Comparison of ENCODE assay signal across 9 cellular contexts in the genomic region with DNA sequence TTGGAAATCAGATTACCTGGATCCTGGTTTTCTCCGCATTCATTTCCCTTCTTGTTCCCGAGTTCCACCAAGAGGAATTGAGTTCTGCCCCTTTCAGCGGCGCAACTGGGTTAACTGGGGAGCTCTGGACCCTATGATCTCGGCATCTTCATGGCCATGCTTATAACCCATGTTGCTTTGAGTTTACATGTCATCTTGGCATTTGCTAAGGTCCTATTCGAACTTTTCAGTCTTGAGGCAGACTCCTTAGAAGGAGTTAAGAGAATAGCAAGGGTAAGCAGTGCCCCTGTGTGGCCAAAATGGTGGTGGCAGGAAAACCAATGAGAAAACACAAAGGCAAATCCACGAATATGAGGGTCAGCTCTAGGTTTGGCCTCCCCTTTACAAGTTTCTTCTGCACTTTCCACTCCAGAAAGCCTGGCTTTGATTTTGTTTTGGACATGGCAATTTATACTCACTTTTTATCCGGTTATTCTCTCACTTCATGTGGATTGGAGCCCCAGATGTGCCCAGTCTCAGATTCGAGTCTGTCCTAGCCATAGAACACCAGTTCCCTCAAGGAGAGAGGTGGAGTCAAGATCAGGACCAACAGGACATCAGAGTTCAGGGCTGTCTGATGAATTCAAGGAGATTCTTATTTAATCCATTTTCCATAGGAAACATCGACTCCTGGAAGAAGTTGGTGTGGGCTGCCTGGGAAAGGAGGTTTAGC. TPM values are rescaled to one million over a fixed set of nuclear protein-coding genes. Genes with fewer than 3 reads are reported as not detected.
DNase-seq lines count a peak whose midpoint lies in the region; ATAC-seq and TF ChIP-seq lines count a peak whose summit lies in the region.
"Had no signal": no experiment of that assay in that cellular context is flagged by ENCODE, and none has a peak within 500 bp of the region (broad histone marks: within the 10 kb centered on the region; RNA-seq: fewer than 3 reads in every experiment).

No MANE protein-coding gene starts in this region.

- TF ChIP-seq CTCF in HCT116 (IDR thresholded peaks at IDR 0.05 in 2 of 3, conservative IDR thresholded peaks at IDR 0.05 in 1 of 3; ENCODE audit: borderline replicate concordance in 1 of 3, insufficient read depth in 1 of 3, low read depth in 2 of 3, low read length in 2 of 3), result peak; percentile 74 to 83 (median 81)
- peak; percentile 62 to 68 for TF ChIP-seq CTCF in left lung (IDR thresholded peaks at IDR 0.05)

- H3K27me3 Mint-ChIP-seq in activated CD4-positive, alpha-beta T cell treated with anti-CD3 and anti-CD28 coated beads for 36 hours, result peaks cover 42% of the 10 kb centered on the region
- H3K27me3 Mint-ChIP-seq in dendritic cell treated with granulocyte-macrophage colony-stimulating factor and Interleukin-4, amounts not matched to agents 40 ng/mL and 50 ng/mL, for 4 days, result peaks cover 54% of the 10 kb centered on the region

- H3K4me3 ChIP-seq in HCT116 (replicated peaks in 1 of 2; ENCODE audit: low read depth in 1 of 2, low read length in 2 of 2) (no peak overlapping the region), left lung (peak overlapping the region; percentile 13 to 21)

- intact Hi-C loops in HCT116 (cut with micrococcal nuclease) (loop anchor here (1.0 to 10.0 kb wide), 5 partner anchors 21 to 665 kb away; partner anchors contain the start of gene CSTF3), left lung (cut with DNase I) (no loop called here)
- intact Hi-C loops in activated CD4-positive, alpha-beta T cell treated with anti-CD3 and anti-CD28 coated beads for 36 hours (cut with DNase I, micrococcal nuclease), result loop anchor here (1.0 kb wide), 4 partner anchors 21 to 467 kb away; no protein-coding TSS in a partner anchor
- intact Hi-C loops in dendritic cell treated with granulocyte-macrophage colony-stimulating factor and Interleukin-4, amounts not matched to agents 40 ng/mL and 50 ng/mL, for 4 days (cut with micrococcal nuclease), result loop anchor here (1.0 kb wide), 1 partner anchor 21 kb away; no protein-coding TSS in a partner anchor

- H3K27ac ChIP-seq in HCT116 (ENCODE audit: low read depth, low read length), result no peak overlapping the region
- no peak overlapping the region for H3K27ac ChIP-seq in left lung
- H3K27ac ChIP-seq: neutrophil had no signal

- CTCF ChIA-PET in HCT116 (lab: Charles Lee), result interaction anchor here (1.0 to 1.5 kb wide), 6 partner anchors 19 to 1505 kb away, joined by 3 to 5 read pairs (median 4); no protein-coding TSS in a partner anchor
- CTCF ChIA-PET in activated CD4-positive, alpha-beta T cell treated with anti-CD3 and anti-CD28 coated beads for 36 hours (lab: Charles Lee), result interaction anchor here (0.6 to 7.4 kb wide), 11 partner anchors 11 to 922 kb away, joined by 3 to 81 read pairs (median 3); no protein-coding TSS in a partner anchor

- no peaks in the 10 kb centered on the region for H3K9me2 ChIP-seq in HCT116 (ENCODE audit: insufficient read depth)

- H3K4me2 ChIP-seq in HCT116 (ENCODE audit: low read length), result no peak overlapping the region

- DNase-seq in ELF-1 (ENCODE audit: low read depth, low spot score) (peak; percentile 77), HCT116 (ENCODE audit: low read depth, low spot score) (peak; percentile 40), NCI-H1930 (lab: John Stamatoyannopoulos, UW) (peak; percentile 17 to 39), left lung (peak in 1 of 2 donors; percentile 46), NCI-H774 (lab: John Stamatoyannopoulos, UW) (no peak)
- peak; percentile 79 for DNase-seq in activated CD4-positive, alpha-beta T cell treated with anti-CD3 and anti-CD28 coated beads for 36 hours
- peak; percentile 57 to 68 for DNase-seq in stimulated activated CD4-positive, alpha-beta T cell treated with anti-CD3 and anti-CD28 coated beads, Interleukin-2, amount 100 ng/mL, for 24 hours

- H2AFZ ChIP-seq in HCT116 (ENCODE audit: low read depth, low read length, poor library complexity, severe bottlenecking), result peak overlapping the region; percentile 19

- no peak overlapping the region for H3K9ac ChIP-seq in HCT116 (ENCODE audit: low read length)

- no peaks in the 10 kb centered on the region for H3K79me2 ChIP-seq in HCT116 (ENCODE audit: insufficient read depth, low read length)

- H3K27me3 ChIP-seq in HCT116 (ENCODE audit: insufficient read depth, low read length) (no peaks in the 10 kb centered on the region), left lung (peaks cover 15 to 64% of the 10 kb centered on the region in 2 donors)

- POLR2A ChIA-PET in HCT116 (lab: Charles Lee), result no interaction called here
- POLR2A ChIA-PET in activated CD4-positive, alpha-beta T cell treated with anti-CD3 and anti-CD28 coated beads for 36 hours (lab: Charles Lee), result no interaction called here

- RAD21 ChIA-PET in HCT116 (lab: Charles Lee; ENCODE audit: low non-redundant PET in 1 of 2, low total read pairs in 2 of 2, uncharacterized antibody in 2 of 2, unreplicated experiment in 2 of 2), result interaction anchor here in 1 of 2 experiments (0.7 kb wide), 1 partner anchor 23 kb away, joined by 5 read pairs; no protein-coding TSS in a partner anchor

- H3K27ac Mint-ChIP-seq in activated CD4-positive, alpha-beta T cell treated with anti-CD3 and anti-CD28 coated beads for 36 hours, result no peak overlapping the region
- H3K27ac Mint-ChIP-seq in dendritic cell treated with granulocyte-macrophage colony-stimulating factor and Interleukin-4, amounts not matched to agents 40 ng/mL and 50 ng/mL, for 4 days, result no peak overlapping the region

- no peaks in the 10 kb centered on the region for H3K9me3 Mint-ChIP-seq in activated CD4-positive, alpha-beta T cell treated with anti-CD3 and anti-CD28 coated beads for 36 hours (ENCODE audit: low read depth)
- H3K9me3 Mint-ChIP-seq in dendritic cell treated with granulocyte-macrophage colony-stimulating factor and Interleukin-4, amounts not matched to agents 40 ng/mL and 50 ng/mL, for 4 days, result no peaks in the 10 kb centered on the region

- H3K36me3 Mint-ChIP-seq in activated CD4-positive, alpha-beta T cell treated with anti-CD3 and anti-CD28 coated beads for 36 hours (ENCODE audit: low read depth), result no peaks in the 10 kb centered on the region
- no peaks in the 10 kb centered on the region for H3K36me3 Mint-ChIP-seq in dendritic cell treated with granulocyte-macrophage colony-stimulating factor and Interleukin-4, amounts not matched to agents 40 ng/mL and 50 ng/mL, for 4 days (ENCODE audit: low read depth)

- peak overlapping the region; percentile 55 for H3K4me3 Mint-ChIP-seq in activated CD4-positive, alpha-beta T cell treated with anti-CD3 and anti-CD28 coated beads for 36 hours
- H3K4me3 Mint-ChIP-seq in dendritic cell treated with granulocyte-macrophage colony-stimulating factor and Interleukin-4, amounts not matched to agents 40 ng/mL and 50 ng/mL, for 4 days, result peak overlapping the region; percentile 71

- peak; percentile 87 for TF ChIP-seq RAD21 in HCT116 (IDR thresholded peaks at IDR 0.05; ENCODE audit: low read depth)

- no peak for TF ChIP-seq POLR2A in HCT116 (IDR thresholded peaks at IDR 0.05; ENCODE audit: borderline replicate concordance, extremely low read depth, insufficient read depth, insufficient read length)

- peaks cover 3% of the 10 kb centered on the region for H3K4me1 Mint-ChIP-seq in activated CD4-positive, alpha-beta T cell treated with anti-CD3 and anti-CD28 coated beads for 36 hours
- H3K4me1 Mint-ChIP-seq in dendritic cell treated with granulocyte-macrophage colony-stimulating factor and Interleukin-4, amounts not matched to agents 40 ng/mL and 50 ng/mL, for 4 days (ENCODE audit: low read depth), result peaks cover 13% of the 10 kb centered on the region

- H3K9me3 ChIP-seq in HCT116 (ENCODE audit: control insufficient read depth in 1 of 2, insufficient read depth in 1 of 2, low read depth in 1 of 2, low read length in 2 of 2) (no peaks in the 10 kb centered on the region), left lung (no peaks in the 10 kb centered on the region)
- H3K9me3 ChIP-seq: neutrophil had no signal

- H3K36me3 ChIP-seq in HCT116 (ENCODE audit: control insufficient read depth in 1 of 2, insufficient read depth in 2 of 2, low read length in 2 of 2) (no peaks in the 10 kb centered on the region), left lung (no peaks in the 10 kb centered on the region)
- H3K36me3 ChIP-seq: neutrophil had no signal

- H3K4me1 ChIP-seq in HCT116 (ENCODE audit: control insufficient read depth in 1 of 2, insufficient read depth in 2 of 2, low read length in 2 of 2), result peaks cover 0 to 11% of the 10 kb centered on the region in 2 experiments; a peak in 1 of 4 replicates
- peaks cover 7 to 11% of the 10 kb centered on the region in 2 donors for H3K4me1 ChIP-seq in left lung

- H4K20me1 ChIP-seq in HCT116 (ENCODE audit: insufficient read depth), result no peaks in the 10 kb centered on the region

- BruUV-seq in HCT116 (replicated peaks; lab: Mats Ljungman, UMichigan), result no TSS peak

- ATAC-seq in HCT116 (peak; percentile 91), left lung (peak; percentile 97)
- peak; percentile 83 for ATAC-seq in activated CD4-positive, alpha-beta T cell treated with anti-CD3 and anti-CD28 coated beads for 36 hours

TF ChIP-seq in HCT116, 20 proteins besides CTCF, POLR2A, EP300 and RAD21 (continues in another document):
- TF ChIP-seq, protein P1, sequence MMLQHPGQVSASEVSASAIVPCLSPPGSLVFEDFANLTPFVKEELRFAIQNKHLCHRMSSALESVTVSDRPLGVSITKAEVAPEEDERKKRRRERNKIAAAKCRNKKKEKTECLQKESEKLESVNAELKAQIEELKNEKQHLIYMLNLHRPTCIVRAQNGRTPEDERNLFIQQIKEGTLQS (IDR thresholded peaks at IDR 0.05), result no peak
- no peak for TF ChIP-seq CEBPB (IDR thresholded peaks at IDR 0.05; ENCODE audit: low read depth)
- no peak for TF ChIP-seq CBX3 (IDR thresholded peaks at IDR 0.05; ENCODE audit: low read depth)
- TF ChIP-seq MAX (IDR thresholded peaks at IDR 0.05), result no peak

RNA-seq across cellular contexts. Expression of gene FBXO3, which starts 55.3 kb away (rescaled TPM):
- total RNA-seq in HCT116 (2021; ENCODE audit: unreplicated experiment), result 27.2 TPM
- 15.2 and 22.8 TPM in 2 replicates for polyA plus RNA-seq in HCT116 (2012)
- 10 to 100 TPM; 11.4 to 12.2 TPM for total RNA-seq in activated CD4-positive, alpha-beta T cell treated with anti-CD3 and anti-CD28 coated beads for 36 hours
- total RNA-seq in left lung, result 10 to 100 TPM; 25.9 to 30.5 TPM

Comparison
In these comparisons a context has a peak if more than half of its experiments do, and no peak if none do; other contexts are left out.
1. H3K4me3 ChIP-seq: peak in left lung (2 of 2); none in HCT116 (0 of 2).
2. intact Hi-C loops: an anchor here in HCT116 (1.0 to 10.0 kb wide), activated CD4-positive, alpha-beta T cell treated with anti-CD3 and anti-CD28 coated beads for 36 hours (1.0 kb wide) and dendritic cell treated with granulocyte-macrophage colony-stimulating factor and Interleukin-4, amounts not matched to agents 40 ng/mL and 50 ng/mL, for 4 days (1.0 kb wide); none called in left lung.
3. Peak in every context shown above with its lines, with median percentiles within 50 percentile points of each other: ATAC-seq.